Comparison of ENCODE assay signal across 23 cellular contexts in genomic region chr6:2582268-2582667, GRCh38.
"Had no signal": no experiment of that assay in that cellular context is flagged by ENCODE, and none has a peak within 500 bp of the region (broad histone marks: within the 10 kb centered on the region; RNA-seq: fewer than 3 reads in every experiment).

No MANE protein-coding gene starts in this region.

- ATAC-seq: activated CD8-positive, alpha-beta memory T cell treated with anti-CD3 and anti-CD28 coated beads, Interleukin-2, amount 10 ng/mL, durations not matched to agents 7 days and 5 days; activated CD8-positive, alpha-beta T cell treated with anti-CD3 and anti-CD28 coated beads for 36 hours; activated naive CD8-positive, alpha-beta T cell treated with anti-CD3 and anti-CD28 coated beads, Interleukin-2, amount 50 U/mL, for 24 hours; body of pancreas; gastroesophageal sphincter; left cardiac atrium; mucosa of descending colon; right cardiac atrium had no signal

- H3K27ac ChIP-seq: body of pancreas, cardiac muscle cell, gastroesophageal sphincter, parathyroid adenoma, tibial artery had no signal

- H3K4me3 ChIP-seq: body of pancreas, cardiac muscle cell, gastroesophageal sphincter, mucosa of descending colon, tibial artery had no signal

- H3K79me2 ChIP-seq: parathyroid adenoma had no signal

- H3K27me3 ChIP-seq: body of pancreas, cardiac muscle cell, gastroesophageal sphincter, tibial artery had no signal

- H3K9me3 ChIP-seq: body of pancreas, mucosa of descending colon had no signal

- H3K36me3 ChIP-seq: cardiac muscle cell, gastroesophageal sphincter, tibial artery had no signal

- H2AFZ ChIP-seq: parathyroid adenoma had no signal

- DNase-seq: activated CD4-positive, alpha-beta T cell treated with anti-CD3 and anti-CD28 coated beads for 48 hours; activated CD8-positive, alpha-beta memory T cell treated with anti-CD3 and anti-CD28 coated beads, Interleukin-2, amount 10 ng/mL, durations not matched to agents 7 days and 5 days; activated CD8-positive, alpha-beta T cell treated with anti-CD3 and anti-CD28 coated beads for 36 hours; activated gamma-delta T cell; activated naive CD4-positive, alpha-beta T cell treated with anti-CD3 and anti-CD28 coated beads, Interleukin-2, amount 50 U/mL, for 16 hours; activated naive CD8-positive, alpha-beta T cell treated with anti-CD3 and anti-CD28 coated beads, Interleukin-2, amount 50 U/mL, for 24 hours; activated T-cell treated with anti-CD3 and anti-CD28 coated beads for 4 hours; body of pancreas; cortex of kidney; endodermal cell; head of caudate nucleus; hypothalamus; left cardiac atrium; mesenchymal stem cell; mucosa of descending colon; nephron progenitor cell; right cardiac atrium; stimulated activated CD4-positive, alpha-beta T cell treated with anti-CD3 and anti-CD28 coated beads, Interleukin-12 subunit alpha, Interleukin-12 subunit beta, amount 100 ng/mL, for 4 hours; stimulated activated CD4-positive, alpha-beta T cell treated with anti-CD3 and anti-CD28 coated beads, Interleukin-4, amount 100 ng/mL, for 4 hours; tibial artery had no signal

- H3K4me1 ChIP-seq: body of pancreas, parathyroid adenoma had no signal
